Comparison of ENCODE assay signal across 10 cellular contexts in the genomic region with DNA sequence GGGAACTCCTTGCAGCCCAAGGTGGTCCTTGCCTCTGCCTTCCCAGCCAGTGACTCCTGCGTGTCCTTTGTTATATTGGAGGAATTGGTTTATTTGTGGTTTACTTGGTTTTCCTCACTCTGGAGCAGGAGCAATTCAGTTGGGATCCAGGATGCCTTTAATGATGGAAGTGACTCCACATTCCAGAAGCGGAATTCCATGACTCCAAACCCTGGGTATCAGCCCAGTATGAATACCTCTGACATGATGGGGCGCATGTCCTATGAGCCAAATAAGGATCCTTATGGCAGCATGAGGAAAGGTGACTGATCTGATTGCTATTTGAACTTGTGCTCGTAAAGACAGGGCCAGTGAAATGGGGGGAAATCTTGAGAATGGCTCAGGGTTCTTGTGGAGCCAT. TPM values are rescaled to one million over a fixed set of nuclear protein-coding genes. Genes with fewer than 3 reads are reported as not detected.
A peak's percentile ranks its signal among the peaks of the same experiment; 100 is the strongest.
DNase-seq lines count a peak whose midpoint lies in the region; ATAC-seq and TF ChIP-seq lines count a peak whose summit lies in the region.
"Had no signal": no experiment of that assay in that cellular context is flagged by ENCODE, and none has a peak within 500 bp of the region (broad histone marks: within the 10 kb centered on the region; RNA-seq: fewer than 3 reads in every experiment).

No MANE protein-coding gene starts in this region.

- H3K9me3 ChIP-seq in osteoblast (ENCODE audit: low read depth, low read length): no peaks in the 10 kb centered on the region
- no peaks in the 10 kb centered on the region for H3K9me3 ChIP-seq in testis
- no peaks in the 10 kb centered on the region for H3K9me3 ChIP-seq in right lobe of liver

- TF ChIP-seq POLR2A in testis (IDR thresholded peaks at IDR 0.05) (no peak), right lobe of liver (IDR thresholded peaks at IDR 0.05) (no peak)

- H3K79me2 ChIP-seq in osteoblast (ENCODE audit: insufficient read depth, low read length): peaks cover 30% of the 10 kb centered on the region

- 91 to 94% methylated on average over 4 of the region's 4 CpGs for WGBS in testis, 2 donors
- WGBS in right lobe of liver (ENCODE audit: insufficient coverage, low coverage, low lambda C conversion rate, missing lambda C conversion rate): 82% methylated on average over 2 of the region's 4 CpGs

- no peak overlapping the region for H2AFZ ChIP-seq in osteoblast (ENCODE audit: low read length)

- POLR2A ChIA-PET in RWPE1 (lab: Yijun Ruan, JAX; ENCODE audit: low non-redundant PET): interaction anchor here (0.6 kb wide), 1 partner anchor 13 kb away, joined by 3 read pairs; no protein-coding TSS in a partner anchor

- H3K4me3 ChIP-seq in epithelial cell of esophagus (ENCODE audit: low read length): no peak overlapping the region
- H3K4me3 ChIP-seq in osteoblast (ENCODE audit: insufficient read depth, low read length): peak overlapping the region; percentile 3
- no peak overlapping the region for H3K4me3 ChIP-seq in testis
- H3K4me3 ChIP-seq in right lobe of liver: no peak overlapping the region

- H4K20me1 ChIP-seq in osteoblast (ENCODE audit: insufficient read depth, low read length): peaks cover 20% of the 10 kb centered on the region

- CTCF ChIA-PET in RWPE1 (lab: Yijun Ruan, JAX): interaction anchor here (0.6 to 1.1 kb wide), 3 partner anchors 18 to 666 kb away, joined by 3 to 7 read pairs (median 3); no protein-coding TSS in a partner anchor

- peak overlapping the region in 1 of 2 donors; percentile 80 for H3K27ac Mint-ChIP-seq in activated naive CD4-positive, alpha-beta T cell treated with anti-CD3 and anti-CD28 coated beads, Interleukin-2, amount 50 U/mL, for 72 hours

- ATAC-seq in right lobe of liver: no peak
- ATAC-seq in GM21619 (IDR thresholded peaks at IDR 0.05; ENCODE audit: unreplicated experiment): no peak
- no peak for ATAC-seq in activated naive CD4-positive, alpha-beta T cell treated with anti-CD3 and anti-CD28 coated beads, Interleukin-2, amount 50 U/mL, for 72 hours

- no peaks in the 10 kb centered on the region for H3K9me3 Mint-ChIP-seq in activated naive CD4-positive, alpha-beta T cell treated with anti-CD3 and anti-CD28 coated beads, Interleukin-2, amount 50 U/mL, for 72 hours
- H3K9me3 Mint-ChIP-seq: nephron had no signal

- H3K27me3 ChIP-seq in osteoblast (ENCODE audit: insufficient read depth, low read length) (no peaks in the 10 kb centered on the region), testis (no peaks in the 10 kb centered on the region), right lobe of liver (no peaks in the 10 kb centered on the region)

- H3K4me1 ChIP-seq in osteoblast (ENCODE audit: insufficient read depth, low read length) (peaks cover 48% of the 10 kb centered on the region), testis (peaks cover 14% of the 10 kb centered on the region), right lobe of liver (peaks cover 0 to 13% (median 4%) of the 10 kb centered on the region in 4 donors)

- intact Hi-C loops in testis (cut with DNase I; ENCODE audit: low total_unique reads) (no loop called here), right lobe of liver (cut with DNase I) (loop anchor here in 1 of 2 donors (10.0 kb wide), 1 partner anchor 68 kb away; no protein-coding TSS in a partner anchor)

- TF ChIP-seq CTCF in RWPE1 (conservative IDR thresholded peaks at IDR 0.05; ENCODE audit: low read depth): no peak
- no peak for TF ChIP-seq CTCF in epithelial cell of esophagus (IDR thresholded peaks at IDR 0.05; ENCODE audit: insufficient read depth, low read depth, low read length, missing control alignments)
- no peak for TF ChIP-seq CTCF in osteoblast (IDR thresholded peaks at IDR 0.05; ENCODE audit: extremely low read depth, low read depth, low read length)
- no peak for TF ChIP-seq CTCF in testis (IDR thresholded peaks at IDR 0.05)
- TF ChIP-seq CTCF in right lobe of liver (IDR thresholded peaks at IDR 0.05): no peak

- H3K27ac ChIP-seq in RWPE1 (peak overlapping the region; percentile 75), osteoblast (ENCODE audit: low read depth, low read length) (peak overlapping the region; percentile 94), testis (no peak overlapping the region), right lobe of liver (no peak overlapping the region)

- H3K36me3 Mint-ChIP-seq in activated naive CD4-positive, alpha-beta T cell treated with anti-CD3 and anti-CD28 coated beads, Interleukin-2, amount 50 U/mL, for 72 hours: peaks cover 32 to 92% of the 10 kb centered on the region in 2 donors

- H3K36me3 ChIP-seq in osteoblast (ENCODE audit: insufficient read depth, low read length): peaks cover 83% of the 10 kb centered on the region
- no peaks in the 10 kb centered on the region for H3K36me3 ChIP-seq in testis (ENCODE audit: low read depth, missing control alignments)
- peaks cover 10 to 93% (median 48%) of the 10 kb centered on the region in 4 donors for H3K36me3 ChIP-seq in right lobe of liver

- peak; percentile 69 for DNase-seq in Daoy (ENCODE audit: low read depth)
- DNase-seq in RWPE1 (ENCODE audit: low spot score): peak; percentile 90
- peak; percentile 88 for DNase-seq in epithelial cell of esophagus (ENCODE audit: low read depth)
- DNase-seq in osteoblast (ENCODE audit: insufficient read length, low spot score, missing footprints): peak; percentile 97
- no peak for DNase-seq in testis
- DNase-seq in right lobe of liver: no peak
- no peak for DNase-seq in activated naive CD4-positive, alpha-beta T cell treated with anti-CD3 and anti-CD28 coated beads, Interleukin-2, amount 50 U/mL, for 72 hours (ENCODE audit: low spot score in 2 of 2)
- DNase-seq: NCI-H146 had no signal

- peak overlapping the region; percentile 56 for H3K4me2 ChIP-seq in osteoblast (ENCODE audit: insufficient read depth, low read length)

RNA-seq across cellular contexts. Expression of gene PIGV, which starts 15.1 kb away (rescaled TPM):
- total RNA-seq in Daoy (2014; rRNA removed; shearing (Covaris generic)): 7.9 and 9.0 TPM in 2 replicates
- total RNA-seq in osteoblast: 18.1 and 19.2 TPM in 2 replicates
- total RNA-seq in testis: 10 to 100 TPM; 47.6 to 52.5 TPM
- 101 TPM for polyA plus RNA-seq in testis (ENCODE audit: insufficient read depth, low read depth, low replicate concordance)
- total RNA-seq in right lobe of liver: 10 to 100 TPM; 13.2 to 27.8 (median 19.2) TPM
- 10 to 100 TPM; 15.9 to 21.0 TPM for total RNA-seq in activated naive CD4-positive, alpha-beta T cell treated with anti-CD3 and anti-CD28 coated beads, Interleukin-2, amount 50 U/mL, for 72 hours

RNA-seq across cellular contexts. Expression of gene ZDHHC18, which starts 53.8 kb away (rescaled TPM):
- total RNA-seq in Daoy (2014; rRNA removed; shearing (Covaris generic)): 10.7 and 13.9 TPM in 2 replicates
- total RNA-seq in osteoblast: 6.2 and 7.6 TPM in 2 replicates
- total RNA-seq in testis: 10 to 100 TPM; 20.6 to 30.7 TPM
- 17.9 TPM for polyA plus RNA-seq in testis (ENCODE audit: insufficient read depth, low read depth, low replicate concordance)
- total RNA-seq in right lobe of liver: 10 to 100 TPM in 5 of 6 experiments, 1 to 10 TPM in 1; 9.6 to 16.9 (median 14.1) TPM
- total RNA-seq in activated naive CD4-positive, alpha-beta T cell treated with anti-CD3 and anti-CD28 coated beads, Interleukin-2, amount 50 U/mL, for 72 hours: 10 to 100 TPM; 37.8 to 59.5 TPM

Comparison
In these comparisons a context has a peak if more than half of its experiments do, and no peak if none do; other contexts are left out.
1. DNase-seq: peak in Daoy (single experiment), RWPE1 (single experiment), epithelial cell of esophagus (single experiment) and osteoblast (single experiment); none in testis (single experiment), right lobe of liver (0 of 3) and activated naive CD4-positive, alpha-beta T cell treated with anti-CD3 and anti-CD28 coated beads, Interleukin-2, amount 50 U/mL, for 72 hours (0 of 2).
2. H3K27ac ChIP-seq: peak in RWPE1 (single experiment) and osteoblast (single experiment); none in testis (0 of 2) and right lobe of liver (0 of 3).